18 cellular contexts compared by ENCODE assay signal in genomic region chr2:230594286-230594840, GRCh38.
A peak's percentile ranks its signal among the peaks of the same experiment; 100 is the strongest.
DNase-seq lines count a peak whose midpoint lies in the region; ATAC-seq, FAIRE-seq and TF ChIP-seq lines count a peak whose summit lies in the region.
"Had no signal": no experiment of that assay in that cellular context is flagged by ENCODE, and none has a peak within 500 bp of the region (broad histone marks: within the 10 kb centered on the region; RNA-seq: fewer than 3 reads in every experiment).

No MANE protein-coding gene starts in this region.

- no peak for ATAC-seq in activated naive CD4-positive, alpha-beta T cell treated with anti-CD3 and anti-CD28 coated beads, Interleukin-2, amount 50 U/mL, for 72 hours
- ATAC-seq in GM12878 (no peak), PC-3 (no peak)
- ATAC-seq in stimulated activated effector memory CD8-positive, alpha-beta T cell treated with anti-CD3 and anti-CD28 coated beads, Interleukin-12 subunit alpha, Interleukin-12 subunit beta, amount 100 ng/mL, for 72 hours = no peak
- no peak for ATAC-seq in activated T-cell treated with anti-CD3 and anti-CD28 coated beads, Interleukin-2, amount 50 U/mL, for 4 hours

- H3K4me3 ChIP-seq in OCI-LY1 (ENCODE audit: low read depth, low read length, poor library complexity, severe bottlenecking) = no peak overlapping the region
- no peak overlapping the region for H3K4me3 ChIP-seq in GM12878
- H3K4me3 ChIP-seq in PC-3 (ENCODE audit: low read length) = no peak overlapping the region

- peaks cover 73% of the 10 kb centered on the region for H3K4me1 Mint-ChIP-seq in activated naive CD4-positive, alpha-beta T cell treated with anti-CD3 and anti-CD28 coated beads, Interleukin-2, amount 50 U/mL, for 24 hours
- H3K4me1 Mint-ChIP-seq in stimulated activated effector memory CD8-positive, alpha-beta T cell treated with anti-CD3 and anti-CD28 coated beads, Interleukin-12 subunit alpha, Interleukin-12 subunit beta, amount 100 ng/mL, for 72 hours = peaks cover 66% of the 10 kb centered on the region
- H3K4me1 Mint-ChIP-seq in activated T-cell treated with anti-CD3 and anti-CD28 coated beads, Interleukin-2, amount 50 U/mL, for 4 hours (ENCODE audit: low read depth) = peaks cover 73% of the 10 kb centered on the region

- RAD21 ChIA-PET in GM12878 (lab: Charles Lee; ENCODE audit: unreplicated experiment) = interaction anchor here (1.3 to 1.9 kb wide), 6 partner anchors 8 to 391 kb away, joined by 3 to 6 read pairs (median 4); no protein-coding TSS in a partner anchor

- H3K27ac ChIP-seq in OCI-LY1 (ENCODE audit: low read depth, low read length, poor library complexity, severe bottlenecking) (peak overlapping the region; percentile 54), GM12878 (ENCODE audit: control insufficient read depth, insufficient read depth) (peak overlapping the region; percentile 96), PC-3 (ENCODE audit: low read length) (no peak overlapping the region)
- H3K27ac ChIP-seq: C4-2B, HL-60, RWPE1 had no signal

- H3K9me2 ChIP-seq in OCI-LY1 (ENCODE audit: low read depth, low read length) = no peaks in the 10 kb centered on the region
- H3K9me2 ChIP-seq in PC-3 (replicated peaks; ENCODE audit: low read length) = no peaks in the 10 kb centered on the region

- H3F3A ChIP-seq in OCI-LY1 (ENCODE audit: insufficient read depth, low read length) (no peaks in the 10 kb centered on the region), PC-3 (ENCODE audit: low read length, unreplicated experiment) (no peaks in the 10 kb centered on the region)

- CTCF ChIA-PET in GM12878 (lab: Yijun Ruan, JAX) = interaction anchor here (0.5 to 1.6 kb wide), 3 partner anchors 9 to 672 kb away, joined by 3 to 4 read pairs (median 3); partner anchors contain the start of gene FBXO36
- CTCF ChIA-PET in PC-3 (lab: Charles Lee) = no interaction called here

- H3K27me3 Mint-ChIP-seq in activated naive CD4-positive, alpha-beta T cell treated with anti-CD3 and anti-CD28 coated beads, Interleukin-2, amount 50 U/mL, for 24 hours = no peaks in the 10 kb centered on the region
- no peaks in the 10 kb centered on the region for H3K27me3 Mint-ChIP-seq in activated T-cell treated with anti-CD3 and anti-CD28 coated beads, Interleukin-2, amount 50 U/mL, for 4 hours (ENCODE audit: low read depth)

- intact Hi-C loops in GM12878 (cut with micrococcal nuclease; ENCODE audit: unreplicated experiment) (no loop called here), PC-3 (cut with micrococcal nuclease) (no loop called here)

- H3K27me3 ChIP-seq in OCI-LY1 (ENCODE audit: insufficient read depth, low read length) (no peaks in the 10 kb centered on the region), GM12878 (replicated peaks in 1 of 2; ENCODE audit: control insufficient read depth in 2 of 2, insufficient read depth in 2 of 2, low read length in 1 of 2) (no peaks in the 10 kb centered on the region), PC-3 (ENCODE audit: low read length) (no peaks in the 10 kb centered on the region)

- H3K36me3 ChIP-seq in OCI-LY1 (ENCODE audit: insufficient read depth, low read length) (no peaks in the 10 kb centered on the region), GM12878 (ENCODE audit: control insufficient read depth in 2 of 2, insufficient read depth in 2 of 2, low read length in 1 of 2) (no peaks in the 10 kb centered on the region), PC-3 (ENCODE audit: low read depth, low read length) (no peaks in the 10 kb centered on the region)

- peaks cover 39% of the 10 kb centered on the region for H3K4me1 ChIP-seq in OCI-LY1 (ENCODE audit: insufficient read depth, low read length, severe bottlenecking)
- H3K4me1 ChIP-seq in GM12878 (ENCODE audit: control insufficient read depth, insufficient read depth, low read length) = peaks cover 90% of the 10 kb centered on the region
- H3K4me1 ChIP-seq in PC-3 (ENCODE audit: insufficient read depth, low read length) = no peaks in the 10 kb centered on the region

- SMC1A ChIA-PET in GM12878 (lab: Charles Lee; ENCODE audit: uncharacterized antibody, unreplicated experiment) = interaction anchor here (0.6 to 1.8 kb wide), 10 partner anchors 8 to 369 kb away, joined by 3 to 5 read pairs (median 3); no protein-coding TSS in a partner anchor

- H3K9me3 Mint-ChIP-seq in activated naive CD4-positive, alpha-beta T cell treated with anti-CD3 and anti-CD28 coated beads, Interleukin-2, amount 50 U/mL, for 24 hours = no peaks in the 10 kb centered on the region
- peaks cover 11 to 17% of the 10 kb centered on the region in 2 donors for H3K9me3 Mint-ChIP-seq in activated naive CD4-positive, alpha-beta T cell treated with anti-CD3 and anti-CD28 coated beads, Interleukin-2, amount 50 U/mL, for 72 hours
- H3K9me3 Mint-ChIP-seq in stimulated activated effector memory CD8-positive, alpha-beta T cell treated with anti-CD3 and anti-CD28 coated beads, Interleukin-12 subunit alpha, Interleukin-12 subunit beta, amount 100 ng/mL, for 72 hours = peaks cover 6% of the 10 kb centered on the region
- peaks cover 5% of the 10 kb centered on the region for H3K9me3 Mint-ChIP-seq in activated T-cell treated with anti-CD3 and anti-CD28 coated beads, Interleukin-2, amount 50 U/mL, for 4 hours

- no peak for TF ChIP-seq EP300 in GM12878 (IDR thresholded peaks at IDR 0.05; ENCODE audit: borderline replicate concordance in 1 of 2, control insufficient read depth in 1 of 2, low read depth in 2 of 2, low read length in 2 of 2)

- peak overlapping the region; percentile 30; the same call in 1 of the 2 replicates for H2AFZ ChIP-seq in OCI-LY1 (ENCODE audit: low read length)
- H2AFZ ChIP-seq in GM12878 (ENCODE audit: control insufficient read depth, low read depth, low read length) = no peak overlapping the region; the same call in 1 of the 2 replicates
- no peak overlapping the region for H2AFZ ChIP-seq in PC-3 (ENCODE audit: low read length)

- no peaks in the 10 kb centered on the region for H3K79me2 ChIP-seq in OCI-LY1 (ENCODE audit: insufficient read depth, low read length)
- peaks cover 19% of the 10 kb centered on the region for H3K79me2 ChIP-seq in GM12878 (ENCODE audit: control insufficient read depth, insufficient read depth, low read length)
- no peaks in the 10 kb centered on the region for H3K79me2 ChIP-seq in PC-3 (ENCODE audit: low read length)

- no peaks in the 10 kb centered on the region for H4K20me1 ChIP-seq in OCI-LY1 (ENCODE audit: insufficient read depth, low read length)
- H4K20me1 ChIP-seq in GM12878 (ENCODE audit: control insufficient read depth, insufficient read depth) = no peaks in the 10 kb centered on the region
- H4K20me1 ChIP-seq in PC-3 (ENCODE audit: low read length) = no peaks in the 10 kb centered on the region

- WGBS in GM12878 (ENCODE audit: insufficient coverage, insufficient replicate concordance, low lambda C conversion rate, missing lambda C conversion rate) = 29% methylated on average over 3 of the region's 3 CpGs

- no peaks in the 10 kb centered on the region for H3K9me3 ChIP-seq in OCI-LY1 (ENCODE audit: low read length)
- peaks cover 6% of the 10 kb centered on the region; the same call in 2 of the 3 replicates for H3K9me3 ChIP-seq in GM12878 (replicated peaks; ENCODE audit: control insufficient read depth, insufficient read depth, low read length)
- no peaks in the 10 kb centered on the region for H3K9me3 ChIP-seq in PC-3 (ENCODE audit: low read length)

- FAIRE-seq in GM12878 (lab: Jason Lieb, UNC) = no peak
- FAIRE-seq: A204.1, HTR-8/SVneo had no signal

- TF ChIP-seq POLR2A in GM12878 (IDR thresholded peaks at IDR 0.05; ENCODE audit: low read depth, low read length) = no peak

- TF ChIP-seq CTCF in OCI-LY1 (IDR thresholded peaks at IDR 0.05; ENCODE audit: low read length) (no peak), GM12878 (IDR thresholded peaks at IDR 0.05 in 2 of 3, conservative IDR thresholded peaks at IDR 0.05 in 1 of 3; ENCODE audit: control insufficient read depth in 2 of 3, extremely low read depth in 1 of 3, insufficient read depth in 1 of 3, low read depth in 3 of 3, low read length in 3 of 3) (no peak), PC-3 (conservative IDR thresholded peaks at IDR 0.05; ENCODE audit: low read depth, low read length) (no peak)

- H3K4me2 ChIP-seq in OCI-LY1 (ENCODE audit: low read length) = peak overlapping the region; percentile 3; the same call in 1 of the 2 replicates
- peak overlapping the region; percentile 13; the same call in 1 of the 2 replicates for H3K4me2 ChIP-seq in GM12878 (ENCODE audit: control insufficient read depth, insufficient read depth)
- no peak overlapping the region for H3K4me2 ChIP-seq in PC-3 (ENCODE audit: low read length)

- H3K27ac Mint-ChIP-seq in activated naive CD4-positive, alpha-beta T cell treated with anti-CD3 and anti-CD28 coated beads, Interleukin-2, amount 50 U/mL, for 24 hours = no peak overlapping the region
- H3K27ac Mint-ChIP-seq in activated naive CD4-positive, alpha-beta T cell treated with anti-CD3 and anti-CD28 coated beads, Interleukin-2, amount 50 U/mL, for 72 hours = no peak overlapping the region
- peak overlapping the region; percentile 46 for H3K27ac Mint-ChIP-seq in stimulated activated effector memory CD8-positive, alpha-beta T cell treated with anti-CD3 and anti-CD28 coated beads, Interleukin-12 subunit alpha, Interleukin-12 subunit beta, amount 100 ng/mL, for 72 hours

- POLR2A ChIA-PET in GM12878 (lab: Charles Lee) = interaction anchor here (1.1 to 1.3 kb wide), 5 partner anchors 9 to 172 kb away, joined by 3 to 4 read pairs (median 3); no protein-coding TSS in a partner anchor
- POLR2A ChIA-PET in PC-3 (lab: Charles Lee; ENCODE audit: unreplicated experiment) = no interaction called here

- in situ Hi-C loops in GM12878 (cut with MboI) = no loop called here

- BruUV-seq in GM12878 (replicated peaks; lab: Mats Ljungman, UMichigan) = no TSS peak
- no TSS peak for BruUV-seq in PC-3 (replicated peaks; lab: Mats Ljungman, UMichigan)

- peak overlapping the region; percentile 19; the same call in 1 of the 2 replicates for H3K9ac ChIP-seq in OCI-LY1 (ENCODE audit: low read length)
- peak overlapping the region; percentile 52 for H3K9ac ChIP-seq in GM12878 (ENCODE audit: control insufficient read depth, insufficient read depth, low read length)
- H3K9ac ChIP-seq in PC-3 (ENCODE audit: low read length) = no peak overlapping the region

- peak overlapping the region; percentile 23 for H3K4me3 Mint-ChIP-seq in activated naive CD4-positive, alpha-beta T cell treated with anti-CD3 and anti-CD28 coated beads, Interleukin-2, amount 50 U/mL, for 24 hours
- no peak overlapping the region for H3K4me3 Mint-ChIP-seq in stimulated activated effector memory CD8-positive, alpha-beta T cell treated with anti-CD3 and anti-CD28 coated beads, Interleukin-12 subunit alpha, Interleukin-12 subunit beta, amount 100 ng/mL, for 72 hours
- H3K4me3 Mint-ChIP-seq in activated T-cell treated with anti-CD3 and anti-CD28 coated beads, Interleukin-2, amount 50 U/mL, for 4 hours = no peak overlapping the region

- DNase-seq in activated naive CD4-positive, alpha-beta T cell treated with anti-CD3 and anti-CD28 coated beads, Interleukin-2, amount 50 U/mL, for 72 hours (ENCODE audit: low spot score in 2 of 2) = no peak
- DNase-seq in GM12878 (ENCODE audit: low read depth, low spot score) (no peak), NAMALWA (ENCODE audit: low spot score) (no peak), PC-3 (no peak)
- no peak for DNase-seq in stimulated activated effector memory CD8-positive, alpha-beta T cell treated with anti-CD3 and anti-CD28 coated beads, Interleukin-12 subunit alpha, Interleukin-12 subunit beta, amount 100 ng/mL, for 72 hours (ENCODE audit: low spot score in 2 of 2)
- DNase-seq in activated T-cell treated with anti-CD3 and anti-CD28 coated beads, Interleukin-2, amount 50 U/mL, for 4 hours = no peak
- DNase-seq: HCEC 1CT; NCI-H1417; NCI-H187 treated with DMSO at 0.1 percent for 48 hours; NCI-H446 treated with DMSO at 0.1 percent for 48 hours; NK-92 treated with Interleukin-12 subunit alpha and Interleukin-12 subunit beta, amount 100 ng/mL, for 24 hours had no signal

- peaks cover 5% of the 10 kb centered on the region for H3K36me3 Mint-ChIP-seq in activated naive CD4-positive, alpha-beta T cell treated with anti-CD3 and anti-CD28 coated beads, Interleukin-2, amount 50 U/mL, for 24 hours
- H3K36me3 Mint-ChIP-seq in activated naive CD4-positive, alpha-beta T cell treated with anti-CD3 and anti-CD28 coated beads, Interleukin-2, amount 50 U/mL, for 72 hours = peaks cover 16 to 25% of the 10 kb centered on the region in 2 donors
- no peaks in the 10 kb centered on the region for H3K36me3 Mint-ChIP-seq in stimulated activated effector memory CD8-positive, alpha-beta T cell treated with anti-CD3 and anti-CD28 coated beads, Interleukin-12 subunit alpha, Interleukin-12 subunit beta, amount 100 ng/mL, for 72 hours
- no peaks in the 10 kb centered on the region for H3K36me3 Mint-ChIP-seq in activated T-cell treated with anti-CD3 and anti-CD28 coated beads, Interleukin-2, amount 50 U/mL, for 4 hours (ENCODE audit: insufficient read depth)

- no peak for TF ChIP-seq RAD21 in GM12878 (IDR thresholded peaks at IDR 0.05; ENCODE audit: insufficient read depth, low read depth, low read length)
